18 cellular contexts compared by ENCODE assay signal in genomic region chr1:175569117-175569743, GRCh38.
A peak's percentile ranks its signal among the peaks of the same experiment; 100 is the strongest.
DNase-seq lines count a peak whose midpoint lies in the region; ATAC-seq and TF ChIP-seq lines count a peak whose summit lies in the region.
"Had no signal": no experiment of that assay in that cellular context is flagged by ENCODE, and none has a peak within 500 bp of the region (broad histone marks: within the 10 kb centered on the region; RNA-seq: fewer than 3 reads in every experiment).

No MANE protein-coding gene starts in this region.

- H3F3A ChIP-seq in Loucy (ENCODE audit: low read depth), result no peaks in the 10 kb centered on the region
- no peaks in the 10 kb centered on the region for H3F3A ChIP-seq in PC-9 (ENCODE audit: insufficient read depth, low read depth)

- H3K9ac ChIP-seq in Loucy (ENCODE audit: low read depth, low read length, poor library complexity, severe bottlenecking), result no peak overlapping the region

- TF ChIP-seq CTCF in Loucy (conservative IDR thresholded peaks at IDR 0.05; ENCODE audit: low read length), result peak; percentile 15; the same call in 1 of the 2 replicates
- TF ChIP-seq CTCF in WERI-Rb-1 (IDR thresholded peaks at IDR 0.05; ENCODE audit: low read depth, low read length), result 0 out of 2 replicates have a peak, but pooled peaks have one; percentile 20
- TF ChIP-seq CTCF in PC-9 (conservative IDR thresholded peaks at IDR 0.05), result no peak

- no peaks in the 10 kb centered on the region for H4K20me1 ChIP-seq in Loucy (ENCODE audit: insufficient read depth, low read length, poor library complexity, severe bottlenecking)
- H4K20me1 ChIP-seq in PC-9 (ENCODE audit: insufficient read depth), result no peaks in the 10 kb centered on the region

- H3K9me3 ChIP-seq in Loucy (ENCODE audit: insufficient read depth, low read depth, low read length), result no peaks in the 10 kb centered on the region
- H3K9me3 ChIP-seq in WERI-Rb-1 (ENCODE audit: severe bottlenecking), result no peaks in the 10 kb centered on the region
- H3K9me3 ChIP-seq in PC-9 (ENCODE audit: insufficient read depth, low read depth), result no peaks in the 10 kb centered on the region

- H3K36me3 ChIP-seq in Loucy (ENCODE audit: insufficient read depth, low read length) (no peaks in the 10 kb centered on the region), WERI-Rb-1 (no peaks in the 10 kb centered on the region), PC-9 (ENCODE audit: low read depth) (no peaks in the 10 kb centered on the region)

- H3K4me2 ChIP-seq in Loucy (ENCODE audit: low read depth, low read length, poor library complexity, severe bottlenecking) (no peak overlapping the region), PC-9 (no peak overlapping the region)

- BruUV-seq in PC-9 (replicated peaks; lab: Mats Ljungman, UMichigan), result no TSS peak

- H3K4me1 ChIP-seq in Loucy (ENCODE audit: insufficient read depth, low read length, poor library complexity, severe bottlenecking), result no peaks in the 10 kb centered on the region
- H3K4me1 ChIP-seq in PC-9 (replicated peaks; ENCODE audit: insufficient read depth), result no peaks in the 10 kb centered on the region

- CTCF ChIA-PET in PC-9 (lab: Charles Lee), result no interaction called here

- H2AFZ ChIP-seq in Loucy (ENCODE audit: low read length), result no peak overlapping the region
- H2AFZ ChIP-seq in PC-9, result no peak overlapping the region

- H3K27ac ChIP-seq in WERI-Rb-1 (no peak overlapping the region), PC-9 (no peak overlapping the region)

- H3K79me2 ChIP-seq in Loucy (ENCODE audit: insufficient read depth, low read length) (no peaks in the 10 kb centered on the region), PC-9 (ENCODE audit: low read depth) (no peaks in the 10 kb centered on the region)

- H3K9me2 ChIP-seq in Loucy (replicated peaks; ENCODE audit: low read depth, low read length) (no peaks in the 10 kb centered on the region), PC-9 (ENCODE audit: insufficient read depth) (no peaks in the 10 kb centered on the region)

- H3K27me3 ChIP-seq in Loucy (ENCODE audit: insufficient read depth, low read length, poor library complexity, severe bottlenecking) (no peaks in the 10 kb centered on the region), WERI-Rb-1 (ENCODE audit: insufficient read depth, low read depth, severe bottlenecking) (no peaks in the 10 kb centered on the region), PC-9 (ENCODE audit: insufficient read depth, low read depth) (peaks cover 16% of the 10 kb centered on the region; the same call in 1 of the 2 replicates)

- POLR2A ChIA-PET in PC-9 (lab: Charles Lee; ENCODE audit: unreplicated experiment), result no interaction called here

- intact Hi-C loops in PC-9 (cut with micrococcal nuclease; ENCODE audit: unreplicated experiment), result no loop called here

- H3K4me3 ChIP-seq in Loucy (ENCODE audit: low read length, poor library complexity, severe bottlenecking) (no peak overlapping the region), WERI-Rb-1 (ENCODE audit: low read depth, low read length) (no peak overlapping the region), PC-9 (no peak overlapping the region)

- DNase-seq in NOMO-1 (lab: John Stamatoyannopoulos, UW; ENCODE audit: unreplicated experiment in 2 of 2) (peak; percentile 15 to 52), NOMO-1 treated with dmso at 0.1 percent for 144 hours (lab: John Stamatoyannopoulos, UW; ENCODE audit: unreplicated experiment) (no peak), WERI-Rb-1 (no peak), PC-9 (no peak)
- DNase-seq in activated CD8-positive, alpha-beta memory T cell treated with anti-CD3 and anti-CD28 coated beads, Interleukin-2, amount 50 U/mL, for 4 hours, result no peak
- DNase-seq: 8988T, C1 segment of cervical spinal cord, COR-L47, H7, IMR-90, NCI-H1092 treated with DMSO at 0.1 percent for 48 hours, NCI-H1694 treated with DMSO at 0.1 percent for 48 hours, NCI-H446, NCI-H748 treated with DMSO at 0.1 percent for 48 hours, RPMI8226 had no signal

- no peak for ATAC-seq in HG02884 (IDR thresholded peaks at IDR 0.05; ENCODE audit: unreplicated experiment)
- no peak for ATAC-seq in HG03108 (IDR thresholded peaks at IDR 0.05; ENCODE audit: unreplicated experiment)

Comparison
In these comparisons a context has a peak if more than half of its experiments do, and no peak if none do; other contexts are left out.
1. DNase-seq: peak in NOMO-1 (2 of 2); none in NOMO-1 treated with dmso at 0.1 percent for 144 hours (single experiment), WERI-Rb-1 (single experiment), PC-9 (0 of 2) and activated CD8-positive, alpha-beta memory T cell treated with anti-CD3 and anti-CD28 coated beads, Interleukin-2, amount 50 U/mL, for 4 hours (single experiment).